27 cellular contexts compared by ENCODE assay signal in the genomic region with DNA sequence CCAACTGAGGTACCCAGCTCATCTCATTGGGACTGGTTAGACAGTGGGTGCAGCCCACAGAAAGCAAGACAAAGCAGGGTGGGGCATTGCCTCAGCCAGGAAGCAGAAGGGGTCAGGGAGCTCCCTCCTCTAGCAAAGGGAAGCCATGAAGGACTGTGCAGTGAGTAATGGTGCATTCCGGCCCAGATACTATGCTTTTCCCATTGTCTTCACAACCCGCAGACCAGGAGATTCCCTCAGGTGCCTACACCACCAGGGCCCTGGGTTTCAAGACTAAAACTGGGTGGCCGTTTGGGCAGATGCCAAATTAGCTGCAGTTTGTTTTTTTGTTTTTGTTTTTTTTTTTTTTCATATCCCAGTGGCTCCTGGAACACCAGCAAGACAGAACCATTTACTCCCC.
"Had no signal": no experiment of that assay in that cellular context is flagged by ENCODE, and none has a peak within 500 bp of the region (broad histone marks: within the 10 kb centered on the region; RNA-seq: fewer than 3 reads in every experiment).

No MANE protein-coding gene starts in this region.

- H3K27me3 ChIP-seq: adrenal gland had no signal

- H3K9me3 ChIP-seq: adrenal gland had no signal

- H3K27ac ChIP-seq: adrenal gland, VCaP had no signal

- H3K4me3 ChIP-seq: adrenal gland had no signal

- H3K36me3 ChIP-seq: adrenal gland had no signal

- DNase-seq: activated B cell treated with CpG ODN at 0.5 μM for 24 hours; activated CD4-positive, alpha-beta memory T cell treated with anti-CD3 and anti-CD28 coated beads for 36 hours; activated CD4-positive, alpha-beta T cell treated with anti-CD3 and anti-CD28 coated beads for 4 hours; activated CD4-positive, alpha-beta T cell treated with anti-CD3 and anti-CD28 coated beads, Interleukin-2, amount 10 ng/mL, durations not matched to agents 24 days and 14 days; activated CD4-positive, alpha-beta T cell treated with anti-CD3 and anti-CD28 coated beads, Interleukin-2, amount 50 U/mL, for 1 hour; activated CD4-positive, alpha-beta T cell treated with anti-CD3 and anti-CD28 coated beads, Interleukin-2, amount 50 U/mL, for 4 hours; activated CD4-positive, CD25-positive, alpha-beta regulatory T cell treated with anti-CD3 and anti-CD28 coated beads, Interleukin-2, amount 50 U/mL, for 72 hours; activated CD8-positive, alpha-beta memory T cell treated with anti-CD3 and anti-CD28 coated beads, Interleukin-2, amount 50 U/mL, for 4 hours; activated CD8-positive, alpha-beta T cell treated with anti-CD3 and anti-CD28 coated beads for 36 hours; activated effector memory CD4-positive, alpha-beta T cell treated with anti-CD3 and anti-CD28 coated beads, Interleukin-2, amount 50 U/mL, for 16 hours; activated gamma-delta T cell treated with Interleukin-2 at 50 U/mL for 16 hours; activated naive CD4-positive, alpha-beta T cell; activated naive CD4-positive, alpha-beta T cell treated with anti-CD3 and anti-CD28 coated beads for 36 hours; activated naive CD4-positive, alpha-beta T cell treated with anti-CD3 and anti-CD28 coated beads, Interleukin-2, amount 50 U/mL, for 16 hours; activated naive CD8-positive, alpha-beta T cell treated with anti-CD3 and anti-CD28 coated beads for 36 hours; activated T-cell treated with anti-CD3 and anti-CD28 coated beads for 4 hours; activated T-cell treated with anti-CD3 and anti-CD28 coated beads, Interleukin-2, amount 50 U/mL, for 1 hour; activated T-cell treated with anti-CD3 and anti-CD28 coated beads, Interleukin-2, amount 50 U/mL, for 4 hours; activated T-cell treated with anti-CD3 and anti-CD28 coated beads, Interleukin-2, amount 50 U/mL, for 72 hours; adrenal gland; amniotic stem cell; aorta; central memory CD4-positive, alpha-beta T cell; T-helper 1 cell; T-helper 2 cell; T-helper 9 cell had no signal

- H3K4me1 ChIP-seq: adrenal gland had no signal
